Comparison of ENCODE assay signal across 1 cellular context in genomic region chr7:123622660-123623386, GRCh38.
TF ChIP-seq lines count a peak whose summit lies in the region.

No MANE protein-coding gene starts in this region.

TF ChIP-seq in HEK293, 187 proteins besides CTCF, POLR2A, EP300 and RAD21 (continued from another document):
- TF ChIP-seq ZNF280C (tag by site-specific recombination; IDR thresholded peaks at IDR 0.05) (no peak), ZNF76 (tag by site-specific recombination; IDR thresholded peaks at IDR 0.05; ENCODE audit: borderline replicate concordance, low read depth) (no peak), ZNF426 (tag by site-specific recombination; IDR thresholded peaks at IDR 0.05) (no peak), KLF16 (tag by site-specific recombination; IDR thresholded peaks at IDR 0.05) (no peak), ZNF645 (tag by site-specific recombination; IDR thresholded peaks at IDR 0.05) (no peak), PRDM6 (tag by site-specific recombination; IDR thresholded peaks at IDR 0.05) (peak; percentile 89), KLF1 (tag by site-specific recombination; IDR thresholded peaks at IDR 0.05) (no peak), ZNF596 (tag by site-specific recombination; IDR thresholded peaks at IDR 0.05) (peak; percentile 65), SP7 (tag by site-specific recombination; IDR thresholded peaks at IDR 0.05) (peak; percentile 68), ZNF629 (tag by site-specific recombination; IDR thresholded peaks at IDR 0.05) (peak; percentile 61), ZNF184 (tag by site-specific recombination; IDR thresholded peaks at IDR 0.05) (no peak), ZNF555 (tag by site-specific recombination; conservative IDR thresholded peaks at IDR 0.05) (no peak), ZSCAN18 (tag by site-specific recombination; IDR thresholded peaks at IDR 0.05) (no peak), SCRT1 (tag by site-specific recombination; IDR thresholded peaks at IDR 0.05; ENCODE audit: borderline replicate concordance) (peak; percentile 94), ZNF18 (tag by site-specific recombination; IDR thresholded peaks at IDR 0.05) (no peak), ZNF510 (tag by site-specific recombination; IDR thresholded peaks at IDR 0.05; ENCODE audit: insufficient replicate concordance) (no peak)
TF ChIP-seq in HEK293: peak in this region for 25.
